8 cellular contexts compared by ENCODE assay signal in genomic region chr6:148559848-148560433, GRCh38.
DNase-seq lines count a peak whose midpoint lies in the region; ATAC-seq and TF ChIP-seq lines count a peak whose summit lies in the region.

No MANE protein-coding gene starts in this region.

- TF ChIP-seq CTCF in 22Rv1 (IDR thresholded peaks at IDR 0.05), result peak; percentile 99

- no peak overlapping the region for H3K27ac Mint-ChIP-seq in activated CD8-positive, alpha-beta T cell treated with anti-CD3 and anti-CD28 coated beads, Interleukin-2, amount 10 ng/mL, durations not matched to agents 7 days and 5 days
- H3K27ac Mint-ChIP-seq in memory B cell, result no peak overlapping the region

- H3K4me1 Mint-ChIP-seq in activated CD8-positive, alpha-beta T cell treated with anti-CD3 and anti-CD28 coated beads, Interleukin-2, amount 10 ng/mL, durations not matched to agents 7 days and 5 days (ENCODE audit: low read depth), result peaks cover 14% of the 10 kb centered on the region
- peaks cover 11% of the 10 kb centered on the region for H3K4me1 Mint-ChIP-seq in memory B cell

- no peak overlapping the region for H3K4me3 Mint-ChIP-seq in activated CD8-positive, alpha-beta T cell treated with anti-CD3 and anti-CD28 coated beads, Interleukin-2, amount 10 ng/mL, durations not matched to agents 7 days and 5 days
- H3K4me3 Mint-ChIP-seq in memory B cell, result peak overlapping the region; percentile 66

- peak; percentile 88 for ATAC-seq in GM18502 (IDR thresholded peaks at IDR 0.05; ENCODE audit: poor library complexity, unreplicated experiment)
- peak; percentile 80 for ATAC-seq in HG03103 (IDR thresholded peaks at IDR 0.05; ENCODE audit: low read depth, unreplicated experiment)
- ATAC-seq in activated CD8-positive, alpha-beta T cell treated with anti-CD3 and anti-CD28 coated beads, Interleukin-2, amount 10 ng/mL, durations not matched to agents 7 days and 5 days, result peak; percentile 87
- peak; percentile 83 for ATAC-seq in memory B cell (ENCODE audit: low read depth)

- peaks cover 34% of the 10 kb centered on the region for H3K27me3 Mint-ChIP-seq in activated CD8-positive, alpha-beta T cell treated with anti-CD3 and anti-CD28 coated beads, Interleukin-2, amount 10 ng/mL, durations not matched to agents 7 days and 5 days (ENCODE audit: low read depth)
- peaks cover 4% of the 10 kb centered on the region for H3K27me3 Mint-ChIP-seq in memory B cell

- no peaks in the 10 kb centered on the region for H3K9me3 Mint-ChIP-seq in activated CD8-positive, alpha-beta T cell treated with anti-CD3 and anti-CD28 coated beads, Interleukin-2, amount 10 ng/mL, durations not matched to agents 7 days and 5 days (ENCODE audit: insufficient read depth)
- H3K9me3 Mint-ChIP-seq in memory B cell, result no peaks in the 10 kb centered on the region

- POLR2A ChIA-PET in activated CD8-positive, alpha-beta T cell treated with anti-CD3 and anti-CD28 coated beads, Interleukin-2, amount 10 ng/mL, durations not matched to agents 7 days and 5 days (lab: Charles Lee), result no interaction called here

- CTCF ChIA-PET in activated CD8-positive, alpha-beta T cell treated with anti-CD3 and anti-CD28 coated beads, Interleukin-2, amount 10 ng/mL, durations not matched to agents 7 days and 5 days (lab: Charles Lee), result interaction anchor here (0.5 to 2.5 kb wide), 11 partner anchors 9 to 465 kb away, joined by 3 to 11 read pairs (median 3); no protein-coding TSS in a partner anchor

- no peak overlapping the region for H3K27ac ChIP-seq in 22Rv1

- no peaks in the 10 kb centered on the region for H3K36me3 Mint-ChIP-seq in activated CD8-positive, alpha-beta T cell treated with anti-CD3 and anti-CD28 coated beads, Interleukin-2, amount 10 ng/mL, durations not matched to agents 7 days and 5 days (ENCODE audit: low read depth)
- H3K36me3 Mint-ChIP-seq in memory B cell, result no peaks in the 10 kb centered on the region

- DNase-seq in NCI-H510A treated with DMSO at 0.1 percent for 48 hours (lab: John Stamatoyannopoulos, UW) (peak; percentile 66), memory B cell (ENCODE audit: low spot score in 2 of 2) (peak; percentile 77 to 82)
- DNase-seq in activated CD8-positive, alpha-beta T cell treated with anti-CD3 and anti-CD28 coated beads, Interleukin-2, amount 10 ng/mL, durations not matched to agents 7 days and 5 days, result peak; percentile 73
- peak; percentile 34 for DNase-seq in effector CD8-positive, alpha-beta T cell (lab: John Stamatoyannopoulos, UW)
- peak; percentile 35 for DNase-seq in stimulated activated CD8-positive, alpha-beta memory T cell treated with anti-CD3 and anti-CD28 coated beads, Interleukin-12 subunit alpha, Interleukin-12 subunit beta, amount 100 ng/mL, for 24 hours (ENCODE audit: extremely low read depth)
